In genomic region chr11:67056640-67057409, GRCh38 we compare ENCODE assay signal across 9 cellular contexts. TPM values are rescaled to one million over a fixed set of nuclear protein-coding genes. Genes with fewer than 3 reads are reported as not detected.
DNase-seq lines count a peak whose midpoint lies in the region; ATAC-seq and TF ChIP-seq lines count a peak whose summit lies in the region.
"Had no signal": no experiment of that assay in that cellular context is flagged by ENCODE, and none has a peak within 500 bp of the region (broad histone marks: within the 10 kb centered on the region; RNA-seq: fewer than 3 reads in every experiment).

Gene RHOD, plus strand, starts transcription at chr11:67056847. Its CDS starts 56 bp downstream, at chr11:67056903.

- peaks cover 0 to 49% (median 9%) of the 10 kb centered on the region in 3 experiments for H3K27me3 ChIP-seq in neuronal stem cell (ENCODE audit: control insufficient read depth in 3 of 3, insufficient read depth in 3 of 3, low read depth in 1 of 3, low read length in 3 of 3)

- TF ChIP-seq CTCF in HEK293 (tag by site-specific recombination; IDR thresholded peaks at IDR 0.05): no peak
- TF ChIP-seq CTCF in fibroblast of pulmonary artery (IDR thresholded peaks at IDR 0.05; ENCODE audit: low read length, missing control alignments): no peak

- H3K9me3 ChIP-seq in HEK293 (ENCODE audit: control insufficient read depth, insufficient read depth, low read depth, low read length) (no peaks in the 10 kb centered on the region), neuronal stem cell (replicated peaks in 1 of 2; ENCODE audit: control insufficient read depth in 2 of 2, insufficient read depth in 1 of 2, low read depth in 1 of 2, low read length in 2 of 2) (no peaks in the 10 kb centered on the region)

- H3K36me3 Mint-ChIP-seq in activated T-cell treated with anti-CD3 and anti-CD28 coated beads, Interleukin-2, amount 50 U/mL, for 24 hours (ENCODE audit: low read depth): no peaks in the 10 kb centered on the region

- H3K27me3 Mint-ChIP-seq in activated T-cell treated with anti-CD3 and anti-CD28 coated beads, Interleukin-2, amount 50 U/mL, for 24 hours: peaks cover 19% of the 10 kb centered on the region

- H3K27ac ChIP-seq in HEK293 (ENCODE audit: extremely low read depth, low read depth, low read length): no peak within 1 kb of the TSS
- H3K27ac ChIP-seq in neuronal stem cell (replicated peaks; ENCODE audit: low read length): no peak within 1 kb of the TSS
- H3K27ac ChIP-seq: SK-N-MC had no signal

- DNase-seq in activated T-cell treated with anti-CD3 and anti-CD28 coated beads, Interleukin-2, amount 50 U/mL, for 24 hours: peak; percentile 62
- no peak for DNase-seq in fibroblast of pulmonary artery (ENCODE audit: low read depth)
- peak; percentile 39 for DNase-seq in neuronal stem cell (ENCODE audit: low spot score)
- DNase-seq in HPDE6-E6E7 (ENCODE audit: extremely low spot score): no peak
- DNase-seq in NCI-H1694 (lab: John Stamatoyannopoulos, UW): no peak

- CTCF ChIA-PET in HEK293 (lab: Yijun Ruan, JAX): interaction anchor here (2.2 to 5.0 kb wide), 2 partner anchors 17 to 24 kb away, joined by 7 to 23 read pairs; no protein-coding TSS in a partner anchor

- H3K23ac ChIP-seq in neuronal stem cell (ENCODE audit: low read depth, low read length, poor library complexity): peak within 1 kb of the TSS; percentile 77

- peak within 1 kb of the TSS; percentile 92 for H3K9ac ChIP-seq in neuronal stem cell (ENCODE audit: low read depth, low read length, poor library complexity)

- H3K4me1 ChIP-seq in HEK293 (ENCODE audit: control insufficient read depth, insufficient read depth, low read length): peaks cover 9% of the 10 kb centered on the region
- H3K4me1 ChIP-seq in neuronal stem cell (ENCODE audit: control insufficient read depth in 2 of 2, insufficient read depth in 1 of 2, low read depth in 1 of 2, low read length in 2 of 2): peaks cover 3 to 15% of the 10 kb centered on the region in 2 donors

- H2BK5ac ChIP-seq in neuronal stem cell (ENCODE audit: low read length): peak within 1 kb of the TSS; percentile 39

- peak within 1 kb of the TSS; percentile 86 for H3K4me2 ChIP-seq in neuronal stem cell (ENCODE audit: insufficient read depth, low read length, poor library complexity, severe bottlenecking)

- peaks cover 23% of the 10 kb centered on the region for H3K4me1 Mint-ChIP-seq in activated T-cell treated with anti-CD3 and anti-CD28 coated beads, Interleukin-2, amount 50 U/mL, for 24 hours (ENCODE audit: low read depth)

- WGBS in neuronal stem cell (ENCODE audit: extremely low coverage in 2 of 2, insufficient read length in 2 of 2, insufficient replicate concordance in 1 of 2), 2 donors: no CpG with 5 or more reads among the region's 69 CpGs

- no peaks in the 10 kb centered on the region for H3K79me1 ChIP-seq in neuronal stem cell (ENCODE audit: low read depth, low read length)

- H3K4me3 Mint-ChIP-seq in activated T-cell treated with anti-CD3 and anti-CD28 coated beads, Interleukin-2, amount 50 U/mL, for 24 hours: peak within 1 kb of the TSS; percentile 73

- H2AFZ ChIP-seq in neuronal stem cell (ENCODE audit: low read length): peak within 1 kb of the TSS; percentile 86

- H3K4me3 ChIP-seq in HEK293 (ENCODE audit: low read depth, low read length): peak within 1 kb of the TSS; percentile 44
- H3K4me3 ChIP-seq in fibroblast of pulmonary artery (replicated peaks; ENCODE audit: low read depth, low read length): peak within 1 kb of the TSS; percentile 50
- peak within 1 kb of the TSS; percentile 22 to 79 for H3K4me3 ChIP-seq in neuronal stem cell (ENCODE audit: low read length in 2 of 2)
- H3K4me3 ChIP-seq: SK-N-MC had no signal

- H4K8ac ChIP-seq in neuronal stem cell (ENCODE audit: low read depth, low read length): no peak within 1 kb of the TSS

- H2BK120ac ChIP-seq in neuronal stem cell (ENCODE audit: low read depth, low read length): peak within 1 kb of the TSS; percentile 56

- H3K36me3 ChIP-seq in HEK293 (ENCODE audit: control insufficient read depth in 2 of 2, insufficient read depth in 1 of 2, low read length in 2 of 2) (no peaks in the 10 kb centered on the region), neuronal stem cell (replicated peaks in 1 of 2; ENCODE audit: control insufficient read depth in 2 of 2, insufficient read depth in 2 of 2, low read length in 2 of 2) (no peaks in the 10 kb centered on the region)

- peak within 1 kb of the TSS; percentile 60 for H2BK12ac ChIP-seq in neuronal stem cell (ENCODE audit: low read length)

- no peak within 1 kb of the TSS for H3K4ac ChIP-seq in neuronal stem cell (ENCODE audit: low read length)

- H2BK15ac ChIP-seq in neuronal stem cell (ENCODE audit: low read length): peak within 1 kb of the TSS; percentile 62

- H3K9me3 Mint-ChIP-seq in activated T-cell treated with anti-CD3 and anti-CD28 coated beads, Interleukin-2, amount 50 U/mL, for 24 hours: no peaks in the 10 kb centered on the region

- ATAC-seq in HG03135 (IDR thresholded peaks at IDR 0.05; ENCODE audit: unreplicated experiment) (no peak), HG03095 (IDR thresholded peaks at IDR 0.05; ENCODE audit: unreplicated experiment) (no peak)

- peak within 1 kb of the TSS; percentile 86 for H2AK5ac ChIP-seq in neuronal stem cell (ENCODE audit: low read depth, low read length)

- H3K14ac ChIP-seq in neuronal stem cell (ENCODE audit: low read length): peak within 1 kb of the TSS; percentile 40

- H3K18ac ChIP-seq in neuronal stem cell (ENCODE audit: low read length): peak within 1 kb of the TSS; percentile 95

- peak within 1 kb of the TSS; percentile 25 for H4K91ac ChIP-seq in neuronal stem cell (ENCODE audit: low read depth, low read length, poor library complexity)

- POLR2A ChIA-PET in HEK293 (lab: Yijun Ruan, JAX): interaction anchor here (0.9 to 3.3 kb wide), 2 partner anchors 38 to 183 kb away, joined by 4 to 16 read pairs; no protein-coding TSS in a partner anchor

- H3K27ac Mint-ChIP-seq in activated T-cell treated with anti-CD3 and anti-CD28 coated beads, Interleukin-2, amount 50 U/mL, for 24 hours: peak within 1 kb of the TSS; percentile 79

TF ChIP-seq in HEK293, 187 proteins besides CTCF, POLR2A, EP300 and RAD21:
- TF ChIP-seq ZNF140 (tag by site-specific recombination; IDR thresholded peaks at IDR 0.05): no peak
- no peak for TF ChIP-seq ZNF560 (tag by site-specific recombination; IDR thresholded peaks at IDR 0.05; ENCODE audit: borderline replicate concordance)
- TF ChIP-seq ZFP3 (tag by site-specific recombination; IDR thresholded peaks at IDR 0.05; ENCODE audit: low read depth): no peak
- no peak for TF ChIP-seq ZNF311 (tag by site-specific recombination; IDR thresholded peaks at IDR 0.05; ENCODE audit: borderline replicate concordance)
- no peak for TF ChIP-seq ZNF214 (tag by site-specific recombination; IDR thresholded peaks at IDR 0.05; ENCODE audit: borderline replicate concordance)
- TF ChIP-seq ZNF211 (tag by site-specific recombination; IDR thresholded peaks at IDR 0.05; ENCODE audit: low read depth): no peak
- no peak for TF ChIP-seq ZNF600 (tag by site-specific recombination; IDR thresholded peaks at IDR 0.05)

RNA-seq across cellular contexts. Expression of gene RHOD, which starts in this region (rescaled TPM):
- 6.5 TPM for polyA plus RNA-seq in neuronal stem cell (2013, experiment 1 of 2)
- polyA plus RNA-seq in neuronal stem cell (2013, experiment 2 of 2): 6.2 TPM

Comparison
In these comparisons a context has a peak if more than half of its experiments do, and no peak if none do; other contexts are left out.
1. DNase-seq: peak in activated T-cell treated with anti-CD3 and anti-CD28 coated beads, Interleukin-2, amount 50 U/mL, for 24 hours (single experiment) and neuronal stem cell (single experiment); none in fibroblast of pulmonary artery (single experiment), HPDE6-E6E7 (single experiment) and NCI-H1694 (single experiment).
2. Peak in every context shown above with its lines, with median percentiles within 50 percentile points of each other: H3K4me3 ChIP-seq.